In genomic region chr16:3467920-3468319, GRCh38 we compare ENCODE assay signal across 12 cellular contexts. TPM values are rescaled to one million over a fixed set of nuclear protein-coding genes. Genes with fewer than 3 reads are reported as not detected.
A peak's percentile ranks its signal among the peaks of the same experiment; 100 is the strongest.
DNase-seq lines count a peak whose midpoint lies in the region; ATAC-seq, FAIRE-seq and TF ChIP-seq lines count a peak whose summit lies in the region.
"Had no signal": no experiment of that assay in that cellular context is flagged by ENCODE, and none has a peak within 500 bp of the region (broad histone marks: within the 10 kb centered on the region; RNA-seq: fewer than 3 reads in every experiment).

No MANE protein-coding gene starts in this region.

- H3K36me3 ChIP-seq in DND-41 (ENCODE audit: insufficient read depth, low read length) (peaks cover 26% of the 10 kb centered on the region), MG63 (peaks cover 22% of the 10 kb centered on the region), neuronal stem cell (replicated peaks in 1 of 2; ENCODE audit: control insufficient read depth in 2 of 2, insufficient read depth in 2 of 2, low read length in 2 of 2) (peaks cover 9 to 38% of the 10 kb centered on the region in 2 donors)
- peaks cover 0 to 30% (median 0%) of the 10 kb centered on the region in 3 experiments for H3K36me3 ChIP-seq in naive thymus-derived CD4-positive, alpha-beta T cell (ENCODE audit: control insufficient read depth in 2 of 3, insufficient read depth in 3 of 3, low read length in 3 of 3)

- no peak overlapping the region for H4K8ac ChIP-seq in neuronal stem cell (ENCODE audit: low read depth, low read length)

- WGBS in neuronal stem cell (ENCODE audit: extremely low coverage in 2 of 2, insufficient read length in 2 of 2, insufficient replicate concordance in 1 of 2), 2 donors = no CpG with 5 or more reads among the region's 4 CpGs

- peak overlapping the region in 6 of 9 donors; percentile 40 to 85 (median 76) for H3K27ac Mint-ChIP-seq in naive thymus-derived CD4-positive, alpha-beta T cell

- ATAC-seq in DND-41 (ENCODE audit: insufficient read depth, low read depth) (peak; percentile 88), HG03039 (IDR thresholded peaks at IDR 0.05; ENCODE audit: unreplicated experiment) (no peak), GM18867 (IDR thresholded peaks at IDR 0.05; ENCODE audit: unreplicated experiment) (no peak)
- no peak for ATAC-seq in naive thymus-derived CD4-positive, alpha-beta T cell

- H3K79me2 ChIP-seq in DND-41 (ENCODE audit: insufficient read depth, low read length) = peaks cover 100% of the 10 kb centered on the region

- DNase-seq in DND-41 (peak; percentile 56), MG63 (peak; percentile 42), dermis blood vessel endothelial cell (peak; percentile 36), neuronal stem cell (ENCODE audit: low spot score) (no peak), HTR-8/SVneo (ENCODE audit: insufficient read length, low spot score) (no peak)
- no peak for DNase-seq in naive thymus-derived CD4-positive, alpha-beta T cell

- intact Hi-C loops in naive thymus-derived CD4-positive, alpha-beta T cell (cut with micrococcal nuclease) = no loop called here

- no peak for FAIRE-seq in HTR-8/SVneo (lab: Jason Lieb, UNC)
- FAIRE-seq: H54 had no signal

- H2BK5ac ChIP-seq in neuronal stem cell (ENCODE audit: low read length) = no peak overlapping the region

- H3K4me3 ChIP-seq in DND-41 (ENCODE audit: low read depth in 1 of 2, low read length in 2 of 2) = no peak overlapping the region
- H3K4me3 ChIP-seq in MG63 = no peak overlapping the region
- H3K4me3 ChIP-seq in naive thymus-derived CD4-positive, alpha-beta T cell (ENCODE audit: low read length) = no peak overlapping the region
- no peak overlapping the region for H3K4me3 ChIP-seq in neuronal stem cell (ENCODE audit: low read length in 2 of 2)
- H3K4me3 ChIP-seq: hepatocyte had no signal

- H3K4ac ChIP-seq in neuronal stem cell (ENCODE audit: low read length) = no peak overlapping the region

- peaks cover 0 to 1% (median 0%) of the 10 kb centered on the region in 11 donors for H3K9me3 Mint-ChIP-seq in naive thymus-derived CD4-positive, alpha-beta T cell

- no peaks in the 10 kb centered on the region for H3K27me3 Mint-ChIP-seq in naive thymus-derived CD4-positive, alpha-beta T cell

- no peak overlapping the region for H2BK12ac ChIP-seq in neuronal stem cell (ENCODE audit: low read length)

- peaks cover 77% of the 10 kb centered on the region for H4K20me1 ChIP-seq in DND-41 (ENCODE audit: insufficient read depth, low read length)

- no peak overlapping the region for H3K14ac ChIP-seq in neuronal stem cell (ENCODE audit: low read length)

- no peak overlapping the region for H3K4me3 Mint-ChIP-seq in naive thymus-derived CD4-positive, alpha-beta T cell

- peaks cover 26 to 81% (median 65%) of the 10 kb centered on the region in 7 donors for H3K4me1 Mint-ChIP-seq in naive thymus-derived CD4-positive, alpha-beta T cell

- H3K18ac ChIP-seq in neuronal stem cell (ENCODE audit: low read length) = no peak overlapping the region

- no peak overlapping the region for H4K91ac ChIP-seq in neuronal stem cell (ENCODE audit: low read depth, low read length, poor library complexity)

- H3K36me3 Mint-ChIP-seq in naive thymus-derived CD4-positive, alpha-beta T cell = peaks cover 4 to 24% (median 5%) of the 10 kb centered on the region in 5 donors

- H3K4me1 ChIP-seq in DND-41 (ENCODE audit: insufficient read depth, low read length) = peaks cover 29% of the 10 kb centered on the region; the same call in 1 of the 2 replicates
- peaks cover 3 to 12% of the 10 kb centered on the region in 2 donors for H3K4me1 ChIP-seq in naive thymus-derived CD4-positive, alpha-beta T cell (ENCODE audit: control insufficient read depth in 2 of 2, insufficient read depth in 2 of 2, low read length in 2 of 2)
- H3K4me1 ChIP-seq in neuronal stem cell (ENCODE audit: control insufficient read depth in 2 of 2, insufficient read depth in 1 of 2, low read depth in 1 of 2, low read length in 2 of 2) = peaks cover 0 to 4% of the 10 kb centered on the region in 2 donors

- no peaks in the 10 kb centered on the region for H3K9me3 ChIP-seq in DND-41 (ENCODE audit: insufficient read depth, low read length, severe bottlenecking)
- no peaks in the 10 kb centered on the region for H3K9me3 ChIP-seq in MG63
- H3K9me3 ChIP-seq in naive thymus-derived CD4-positive, alpha-beta T cell (ENCODE audit: control insufficient read depth in 2 of 3, low read length in 3 of 3) = no peaks in the 10 kb centered on the region
- H3K9me3 ChIP-seq in neuronal stem cell (replicated peaks in 1 of 2; ENCODE audit: control insufficient read depth in 2 of 2, insufficient read depth in 1 of 2, low read depth in 1 of 2, low read length in 2 of 2) = peaks cover 2 to 3% of the 10 kb centered on the region in 2 donors

- H2AFZ ChIP-seq in DND-41 (ENCODE audit: low read depth, low read length) = no peak overlapping the region
- no peak overlapping the region for H2AFZ ChIP-seq in neuronal stem cell (ENCODE audit: low read length)
- H2AFZ ChIP-seq: hepatocyte had no signal

- H3K79me1 ChIP-seq in neuronal stem cell (ENCODE audit: low read depth, low read length) = peaks cover 16% of the 10 kb centered on the region

- CTCF ChIA-PET in naive thymus-derived CD4-positive, alpha-beta T cell (lab: Charles Lee) = no interaction called here

- H3K4me2 ChIP-seq in DND-41 (ENCODE audit: insufficient read depth, low read length) (no peak overlapping the region), neuronal stem cell (ENCODE audit: insufficient read depth, low read length, poor library complexity, severe bottlenecking) (no peak overlapping the region)
- H3K4me2 ChIP-seq: hepatocyte had no signal

- TF ChIP-seq CTCF in DND-41 (IDR thresholded peaks at IDR 0.05; ENCODE audit: borderline replicate concordance, extremely low read depth, low read length, poor library complexity, severe bottlenecking) = no peak

- POLR2A ChIA-PET in naive thymus-derived CD4-positive, alpha-beta T cell (lab: Charles Lee) = no interaction called here

- H3K9ac ChIP-seq in DND-41 (ENCODE audit: low read depth, low read length) (no peak overlapping the region), neuronal stem cell (ENCODE audit: low read depth, low read length, poor library complexity) (no peak overlapping the region)

- no peak overlapping the region for H3K23ac ChIP-seq in neuronal stem cell (ENCODE audit: low read depth, low read length, poor library complexity)

- no peak overlapping the region for H2BK15ac ChIP-seq in neuronal stem cell (ENCODE audit: low read length)

- H2AK5ac ChIP-seq in neuronal stem cell (ENCODE audit: low read depth, low read length) = no peak overlapping the region

- H2BK120ac ChIP-seq in neuronal stem cell (ENCODE audit: low read depth, low read length) = no peak overlapping the region

- H3K27me3 ChIP-seq in DND-41 (ENCODE audit: insufficient read depth, low read length, poor library complexity) = no peaks in the 10 kb centered on the region
- H3K27me3 ChIP-seq in MG63 = no peaks in the 10 kb centered on the region
- no peaks in the 10 kb centered on the region for H3K27me3 ChIP-seq in naive thymus-derived CD4-positive, alpha-beta T cell (ENCODE audit: control insufficient read depth in 2 of 2, insufficient read depth in 2 of 2, low read length in 2 of 2)
- no peaks in the 10 kb centered on the region for H3K27me3 ChIP-seq in neuronal stem cell (ENCODE audit: control insufficient read depth in 3 of 3, insufficient read depth in 3 of 3, low read depth in 1 of 3, low read length in 3 of 3)
- H3K27me3 ChIP-seq: hepatocyte had no signal

- H3K27ac ChIP-seq in DND-41 (ENCODE audit: low read length) (0 out of 2 replicates have a peak overlapping the region, but pooled peaks have one; percentile 20), neuronal stem cell (replicated peaks; ENCODE audit: low read length) (no peak overlapping the region)
- H3K27ac ChIP-seq in naive thymus-derived CD4-positive, alpha-beta T cell (ENCODE audit: low read depth, low read length) = no peak overlapping the region
- H3K27ac ChIP-seq: hepatocyte had no signal

RNA-seq across cellular contexts. Expression of gene NAA60, which starts 24.4 kb away (rescaled TPM):
- 14.3 and 16.3 TPM in 2 replicates for total RNA-seq in MG63 (2014; rRNA removed; shearing (Covaris generic); ENCODE audit: low replicate concordance)
- 19.9 and 22.8 TPM in 2 replicates for total RNA-seq in dermis blood vessel endothelial cell
- total RNA-seq in naive thymus-derived CD4-positive, alpha-beta T cell = 10 to 100 TPM; 38.7 to 63.7 (median 55.3) TPM
- 10 to 100 TPM; 41.2 to 58.9 TPM for polyA plus RNA-seq in naive thymus-derived CD4-positive, alpha-beta T cell
- 60.5 TPM for polyA plus RNA-seq in neuronal stem cell (2013, experiment 1 of 2)
- 63.6 TPM for polyA plus RNA-seq in neuronal stem cell (2013, experiment 2 of 2)

RNA-seq across cellular contexts. Expression of gene ZNF597, which starts 24.6 kb away (rescaled TPM):
- 0.03 and 0.62 TPM in 2 replicates for total RNA-seq in MG63 (2014; rRNA removed; shearing (Covaris generic); ENCODE audit: low replicate concordance)
- total RNA-seq in dermis blood vessel endothelial cell = 2.4 and 3.7 TPM in 2 replicates
- 1 to 10 TPM; 2.2 to 5.9 (median 3.8) TPM for total RNA-seq in naive thymus-derived CD4-positive, alpha-beta T cell
- 1 to 10 TPM; 1.7 to 2.1 TPM for polyA plus RNA-seq in naive thymus-derived CD4-positive, alpha-beta T cell
- polyA plus RNA-seq in neuronal stem cell (2013, experiment 1 of 2) = 0.88 TPM
- polyA plus RNA-seq in neuronal stem cell (2013, experiment 2 of 2) = 0.89 TPM

RNA-seq across cellular contexts. Expression of gene C16orf90, which starts 27.4 kb away (rescaled TPM):
- not detected in 2 replicates for total RNA-seq in MG63 (2014; rRNA removed; shearing (Covaris generic); ENCODE audit: low replicate concordance)
- not detected in 2 replicates for total RNA-seq in dermis blood vessel endothelial cell
- total RNA-seq in naive thymus-derived CD4-positive, alpha-beta T cell = not detected
- polyA plus RNA-seq in naive thymus-derived CD4-positive, alpha-beta T cell = not detected
- polyA plus RNA-seq in neuronal stem cell (2013, experiment 1 of 2) = not detected
- polyA plus RNA-seq in neuronal stem cell (2013, experiment 2 of 2) = not detected
- total RNA-seq: chondrocyte; hepatocyte; T-helper 1 cell treated with Interleukin-12 subunit alpha and Interleukin-12 subunit beta and Interleukin-4 antibody, amounts not matched to agents 30 ng/mL and 1 ng/mL, for 36 hours had no signal
- polyA plus RNA-seq: hepatocyte had no signal

RNA-seq across cellular contexts. Expression of gene CLUAP1, which starts 32.9 kb away (rescaled TPM):
- total RNA-seq in MG63 (2014; rRNA removed; shearing (Covaris generic); ENCODE audit: low replicate concordance) = 13.7 and 34.4 TPM in 2 replicates
- 12.1 and 17.3 TPM in 2 replicates for total RNA-seq in dermis blood vessel endothelial cell
- 10 to 100 TPM; 16.9 to 33.2 (median 28.0) TPM for total RNA-seq in naive thymus-derived CD4-positive, alpha-beta T cell
- polyA plus RNA-seq in naive thymus-derived CD4-positive, alpha-beta T cell = 10 to 100 TPM; 31.5 to 44.2 TPM
- polyA plus RNA-seq in neuronal stem cell (2013, experiment 1 of 2) = 16.0 TPM
- polyA plus RNA-seq in neuronal stem cell (2013, experiment 2 of 2) = 15.9 TPM

Comparison
In these comparisons a context has a peak if more than half of its experiments do, and no peak if none do; other contexts are left out.
1. DNase-seq: peak in DND-41 (single experiment), MG63 (single experiment) and dermis blood vessel endothelial cell (single experiment); none in naive thymus-derived CD4-positive, alpha-beta T cell (0 of 9), neuronal stem cell (single experiment) and HTR-8/SVneo (single experiment).